Comparison of ENCODE assay signal across 24 cellular contexts in genomic region chr13:112923962-112924361, GRCh38.
"Had no signal": no experiment of that assay in that cellular context is flagged by ENCODE, and none has a peak within 500 bp of the region (broad histone marks: within the 10 kb centered on the region; RNA-seq: fewer than 3 reads in every experiment).

No MANE protein-coding gene starts in this region.

- H3K27ac ChIP-seq: stomach, suprapubic skin, testis, thoracic aorta, thyroid gland, tibial artery, tibial nerve, transverse colon, upper lobe of left lung, upper lobe of right lung, uterus, vagina had no signal

- H3K9me3 ChIP-seq: suprapubic skin, testis, thoracic aorta, thyroid gland, tibial artery, transverse colon, upper lobe of left lung, upper lobe of right lung, uterus, vagina had no signal

- H3K4me1 ChIP-seq: testis, tibial artery, uterus had no signal

- H3K27me3 ChIP-seq: testis, thyroid gland, upper lobe of left lung, upper lobe of right lung, uterus, vagina had no signal

- DNase-seq: stimulated activated CD4-positive, alpha-beta T cell treated with anti-CD3 and anti-CD28 coated beads, Interleukin-2, amount 100 ng/mL, for 48 hours; stimulated activated CD4-positive, alpha-beta T cell treated with anti-CD3 and anti-CD28 coated beads, Interleukin-4, amount 100 ng/mL, for 1 hour; stimulated activated CD4-positive, alpha-beta T cell treated with anti-CD3 and anti-CD28 coated beads, Interleukin-4, amount 100 ng/mL, for 24 hours; stimulated activated CD4-positive, alpha-beta T cell treated with anti-CD3 and anti-CD28 coated beads, Interleukin-4, amount 100 ng/mL, for 4 hours; stimulated activated CD8-positive, alpha-beta memory T cell treated with anti-CD3 and anti-CD28 coated beads, Interleukin-4, amount 100 ng/mL, for 48 hours; stimulated activated naive B cell treated with anti-CD40 and anti-IgM and Interleukin-4, amounts not matched to agents 10 μg/mL and 1 μg/mL and 100 μg/mL, for 72 hours; stimulated activated naive CD4-positive, alpha-beta T cell; stimulated activated naive CD4-positive, alpha-beta T cell treated with Interleukin-2 at 50 U/mL for 16 hours; stimulated activated naive CD8-positive, alpha-beta T cell treated with anti-CD3 and anti-CD28 coated beads, Interleukin-15, amount 100 ng/mL, for 72 hours; stimulated activated naive CD8-positive, alpha-beta T cell treated with anti-CD3 and anti-CD28 coated beads, Interleukin-15, Interleukin-2, amounts not matched to agents 100 U/mL and 50 U/mL, for 24 hours; stomach; substantia nigra; testis; thyroid gland; tibial artery; transverse colon; trophoblast cell; upper lobe of left lung; upper lobe of right lung; uterus had no signal

- H3K36me3 ChIP-seq: stomach, suprapubic skin, thoracic aorta, thyroid gland, tibial artery, tibial nerve, transverse colon, upper lobe of left lung, upper lobe of right lung, uterus, vagina had no signal

- H3K4me3 ChIP-seq: stomach, suprapubic skin, testis, thoracic aorta, thyroid gland, tibial artery, tibial nerve, transverse colon, upper lobe of left lung, upper lobe of right lung, uterus, vagina had no signal
